In genomic region chr14:22986508-22987054, GRCh38 we compare ENCODE assay signal across 8 cellular contexts. TPM values are rescaled to one million over a fixed set of nuclear protein-coding genes. Genes with fewer than 3 reads are reported as not detected.
DNase-seq lines count a peak whose midpoint lies in the region; ATAC-seq lines count a peak whose summit lies in the region.

No MANE protein-coding gene starts in this region.

- no peak overlapping the region for H3K27ac ChIP-seq in caudate nucleus (ENCODE audit: low read depth, low read length)

- DNase-seq in COLO829 (ENCODE audit: low spot score) (peak; percentile 91), NCI-H460 (ENCODE audit: extremely low read depth, low read depth) (peak; percentile 83), caudate nucleus (lab: John Stamatoyannopoulos, UW) (peak in 57 of 61 donors; percentile 19 to 95 (median 71)), kidney tubule cell (ENCODE audit: low spot score) (peak; percentile 84)
- DNase-seq in stimulated activated CD4-positive, alpha-beta T cell treated with anti-CD3 and anti-CD28 coated beads, Interleukin-4, amount 100 ng/mL, for 1 hour = peak; percentile 86

- ATAC-seq in HG02885 (IDR thresholded peaks at IDR 0.05; ENCODE audit: poor library complexity, unreplicated experiment) = peak; percentile 50
- peak; percentile 53 to 66 for ATAC-seq in activated CD4-positive, CD25-positive, alpha-beta regulatory T cell treated with anti-CD3 and anti-CD28 coated beads, Interleukin-2, amount 50 U/mL, for 24 hours
- no peak for ATAC-seq in HG02571 (IDR thresholded peaks at IDR 0.05; ENCODE audit: unreplicated experiment)

RNA-seq across cellular contexts. Expression of gene AJUBA, which starts 4.2 kb away (rescaled TPM):
- total RNA-seq in NCI-H460 (2014; rRNA removed; shearing (Covaris generic)) = 61.0 and 75.1 TPM in 2 replicates
- 72.1 and 74.2 TPM in 2 replicates for polyA plus RNA-seq in NCI-H460 (2014; cell fraction: nucleus; rRNA removed)

RNA-seq across cellular contexts. Expression of gene C14orf93, which starts 23.4 kb away (rescaled TPM):
- 12.8 and 15.1 TPM in 2 replicates for total RNA-seq in NCI-H460 (2014; rRNA removed; shearing (Covaris generic))
- polyA plus RNA-seq in NCI-H460 (2014; cell fraction: nucleus; rRNA removed) = 11.6 and 16.5 TPM in 2 replicates

RNA-seq across cellular contexts. Expression of gene HAUS4, which starts 29.7 kb away (rescaled TPM):
- total RNA-seq in NCI-H460 (2014; rRNA removed; shearing (Covaris generic)) = 77.6 and 81.7 TPM in 2 replicates
- polyA plus RNA-seq in NCI-H460 (2014; cell fraction: nucleus; rRNA removed) = 121 and 135 TPM in 2 replicates

RNA-seq across cellular contexts. Expression of gene PSMB5, which starts 48.1 kb away (rescaled TPM):
- total RNA-seq in NCI-H460 (2014; rRNA removed; shearing (Covaris generic)) = 191 and 254 TPM in 2 replicates
- polyA plus RNA-seq in NCI-H460 (2014; cell fraction: nucleus; rRNA removed) = 203 TPM in 2 replicates

RNA-seq across cellular contexts. Expression of gene PSMB11, which starts 55.4 kb away (rescaled TPM):
- total RNA-seq in NCI-H460 (2014; rRNA removed; shearing (Covaris generic)) = not detected in 2 replicates
- polyA plus RNA-seq in NCI-H460 (2014; cell fraction: nucleus; rRNA removed) = not detected in 2 replicates
